Comparison of ENCODE assay signal across 8 cellular contexts in genomic region chr9:99819484-99820329, GRCh38. TPM values are rescaled to one million over a fixed set of nuclear protein-coding genes. Genes with fewer than 3 reads are reported as not detected.
DNase-seq lines count a peak whose midpoint lies in the region; ATAC-seq, FAIRE-seq and TF ChIP-seq lines count a peak whose summit lies in the region.

No MANE protein-coding gene starts in this region.

- H3K36me3 ChIP-seq in adrenal gland (replicated peaks in 1 of 2): no peaks in the 10 kb centered on the region
- H3K36me3 ChIP-seq in heart right ventricle: no peaks in the 10 kb centered on the region

- H3K4me1 ChIP-seq in adrenal gland (replicated peaks in 1 of 2) (peaks cover 10 to 19% of the 10 kb centered on the region in 2 donors), heart right ventricle (peaks cover 5 to 50% (median 28%) of the 10 kb centered on the region in 9 donors)

- intact Hi-C loops in adrenal gland (cut with DNase I) (loop anchor here (5.0 to 10.0 kb wide), 2 partner anchors 88 to 555 kb away; partner anchors contain the start of gene STX17 (in 1 of the 2)), heart right ventricle (cut with DNase I) (loop anchor here in 9 of 10 donors (2.0 to 10.0 kb wide), 18 partner anchors 85 to 635 kb away; partner anchors contain the start of genes ERP44 (in 3 of the 9), INVS (in 3 of the 9), STX17 (in 3 of the 9) and ALG2 (in 1 of the 9))

- DNase-seq in GM12891 (ENCODE audit: insufficient read length, low spot score): peak; percentile 74
- DNase-seq in NCI-H1417 treated with DMSO at 0.1 percent for 48 hours (lab: John Stamatoyannopoulos, UW): peak; percentile 60
- DNase-seq in SW480 (ENCODE audit: low spot score): peak; percentile 89
- DNase-seq in adrenal gland: peak; percentile 94 to 97 (median 96)
- peak; percentile 94 to 95 for DNase-seq in heart right ventricle
- peak; percentile 90 for DNase-seq in progenitor cell of endocrine pancreas (ENCODE audit: low spot score, unreplicated experiment)
- peak; percentile 94 for DNase-seq in ureter (ENCODE audit: low spot score)

- H3K9me3 Mint-ChIP-seq in progenitor cell of endocrine pancreas (ENCODE audit: low read depth): no peaks in the 10 kb centered on the region

- no peaks in the 10 kb centered on the region for H3K9me3 ChIP-seq in adrenal gland (replicated peaks in 1 of 3)
- no peaks in the 10 kb centered on the region for H3K9me3 ChIP-seq in heart right ventricle

- peak; percentile 84 for FAIRE-seq in GM12891 (lab: Jason Lieb, UNC)

- peak overlapping the region; percentile 97 to 100 (median 98) for H3K27ac ChIP-seq in adrenal gland
- peak overlapping the region; percentile 84 to 100 (median 98) for H3K27ac ChIP-seq in heart right ventricle

- peak overlapping the region; percentile 91 for H3K4me3 Mint-ChIP-seq in progenitor cell of endocrine pancreas (ENCODE audit: low read depth)

- H3K4me3 ChIP-seq in adrenal gland (peak overlapping the region; percentile 13 to 85 (median 48)), heart right ventricle (peak overlapping the region; percentile 67 to 90 (median 82))

- TF ChIP-seq POLR2A in GM12891 (IDR thresholded peaks at IDR 0.05; ENCODE audit: low read depth, low read length) (peak; percentile 90), adrenal gland (IDR thresholded peaks at IDR 0.05) (peak; percentile 92 to 95)

- ATAC-seq in HG02798 (IDR thresholded peaks at IDR 0.05; ENCODE audit: poor library complexity, unreplicated experiment): peak; percentile 66
- peak; percentile 67 to 80 (median 73) for ATAC-seq in heart right ventricle

- H3K27me3 ChIP-seq in adrenal gland: no peaks in the 10 kb centered on the region
- H3K27me3 ChIP-seq in heart right ventricle: peaks cover 0 to 26% (median 5%) of the 10 kb centered on the region in 7 donors

- WGBS in adrenal gland, 4 donors: 0% methylated on average over 8 to 114 of the region's 114 CpGs; no CpG with 5 or more reads in 1 of the 4 donors
- WGBS in heart right ventricle, 2 donors: 0% methylated on average over 100 to 113 of the region's 114 CpGs

- TF ChIP-seq CTCF in adrenal gland (IDR thresholded peaks at IDR 0.05) (peak in 1 of 6 experiments; percentile 4), heart right ventricle (IDR thresholded peaks at IDR 0.05) (peak in 5 of 9 donors; percentile 8 to 47 (median 34)), progenitor cell of endocrine pancreas (IDR thresholded peaks at IDR 0.05; ENCODE audit: unreplicated experiment) (no peak)

- peak overlapping the region; percentile 99 for H3K27ac Mint-ChIP-seq in progenitor cell of endocrine pancreas

- peaks cover 29% of the 10 kb centered on the region for H3K4me1 Mint-ChIP-seq in progenitor cell of endocrine pancreas (ENCODE audit: low read depth)

- peaks cover 24% of the 10 kb centered on the region for H3K27me3 Mint-ChIP-seq in progenitor cell of endocrine pancreas

- H3K36me3 Mint-ChIP-seq in progenitor cell of endocrine pancreas (ENCODE audit: insufficient read depth): peaks cover 3% of the 10 kb centered on the region

TF ChIP-seq in GM12891, 5 proteins besides CTCF, POLR2A, EP300 and RAD21:
- TF ChIP-seq POLR2AphosphoS5 (IDR thresholded peaks at IDR 0.05; ENCODE audit: low read depth, low read length) (peak; percentile 87), POU2F2 (IDR thresholded peaks at IDR 0.05; ENCODE audit: low read depth, low read length) (peak; percentile 55; the same call in 1 of the 2 replicates), TAF1 (IDR thresholded peaks at IDR 0.05; ENCODE audit: low read depth, low read length) (peak; percentile 76), SPI1 (IDR thresholded peaks at IDR 0.05; ENCODE audit: low read depth, low read length) (no peak), PAX5 (IDR thresholded peaks at IDR 0.05; ENCODE audit: insufficient read depth, low read length, severe bottlenecking) (no peak)

RNA-seq across cellular contexts. Expression of gene NR4A3, which starts 2.0 kb away (rescaled TPM):
- 3.3 TPM for polyA plus RNA-seq in GM12891 (2012; ENCODE audit: low read depth, missing spikeins)
- total RNA-seq in adrenal gland (10 to 100 TPM in 5 of 8 donors, 1 to 10 TPM in 2, under 1 TPM in 1; 0.83 to 70.8 (median 11.6) TPM), heart right ventricle (100 to 1,000 TPM in 1 of 10 donors, 10 to 100 TPM in 5, 1 to 10 TPM in 4; 4.1 to 148 (median 14.7) TPM), progenitor cell of endocrine pancreas (1.2 and 1.4 TPM in 2 replicates), ureter (26.2 TPM)
- polyA plus RNA-seq in adrenal gland (10 to 100 TPM in 1 of 3 donors, 1 to 10 TPM in 2; 2.6 to 10.0 (median 7.6) TPM), heart right ventricle (1 to 10 TPM; 2.6 to 7.2 TPM)

Comparison
In these comparisons a context has a peak if more than half of its experiments do, and no peak if none do; other contexts are left out.
1. Peak in every context shown above with its lines: DNase-seq, ATAC-seq, H3K4me3 ChIP-seq and H3K27ac ChIP-seq.